ENCODE assay signal across 15 cellular contexts in the genomic region with DNA sequence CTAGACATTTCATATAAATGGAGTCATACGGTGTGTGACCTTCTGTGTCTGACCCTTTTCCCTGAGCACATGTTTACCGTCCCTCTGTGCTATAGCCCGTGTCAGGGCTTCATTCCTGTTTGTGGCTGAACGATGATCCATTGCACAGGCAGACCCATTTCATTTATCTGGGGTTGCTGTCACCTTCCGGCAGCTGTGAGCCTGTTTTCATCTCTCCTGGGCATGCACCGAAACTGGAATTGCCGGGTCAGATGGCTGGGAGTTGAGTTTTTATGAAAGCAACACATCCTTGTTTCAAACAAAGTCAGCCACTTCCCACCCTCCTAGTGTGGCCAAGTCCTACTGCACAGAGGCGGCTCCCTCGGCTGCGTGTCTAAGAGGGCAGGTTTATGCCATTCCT.
"Had no signal": no experiment of that assay in that cellular context is flagged by ENCODE, and none has a peak within 500 bp of the region (broad histone marks: within the 10 kb centered on the region; RNA-seq: fewer than 3 reads in every experiment).

No MANE protein-coding gene starts in this region.

- ATAC-seq: activated T-helper 17 cell treated with anti-CD3 and anti-CD28 coated beads, Interleukin-2, amount 50 U/mL, for 72 hours; esophagus mucosa; left cardiac atrium; natural killer cell treated with Interleukin-12 subunit alpha and Interleukin-12 subunit beta and Interleukin-15 and Interleukin-18, amount 100 ng/mL, for 72 hours; sciatic nerve; stimulated activated naive B cell treated with anti-CD40 and anti-IgM and Interleukin-4, amounts not matched to agents 10 μg/mL and 1 μg/mL and 100 μg/mL, for 72 hours had no signal

- H3K36me3 ChIP-seq: uterus had no signal

- H3K27ac ChIP-seq: uterus had no signal

- H3K27me3 ChIP-seq: uterus had no signal

- DNase-seq: activated CD4-positive, alpha-beta T cell treated with anti-CD3 and anti-CD28 coated beads, Interleukin-2, amount 10 ng/mL, durations not matched to agents 7 days and 5 days; activated CD4-positive, CD25-positive, alpha-beta regulatory T cell; activated CD8-positive, alpha-beta memory T cell treated with anti-CD3 and anti-CD28 coated beads for 24 hours; activated naive CD4-positive, alpha-beta T cell treated with anti-CD3 and anti-CD28 coated beads for 36 hours; activated T-cell treated with anti-CD3 and anti-CD28 coated beads for 4 hours; central memory CD4-positive, alpha-beta T cell; left cardiac atrium; stimulated activated CD4-positive, alpha-beta T cell treated with anti-CD3 and anti-CD28 coated beads, Interleukin-2, amount 100 ng/mL, for 24 hours; stimulated activated naive B cell treated with anti-CD40 and anti-IgM and Interleukin-4, amounts not matched to agents 10 μg/mL and 1 μg/mL and 100 μg/mL, for 72 hours; substantia nigra; uterus had no signal

- H3K4me1 ChIP-seq: uterus had no signal

- H3K4me3 ChIP-seq: uterus had no signal

- H3K9me3 ChIP-seq: uterus had no signal
